In genomic region chr9:5453673-5454072, GRCh38 we compare ENCODE assay signal across 13 cellular contexts. TPM values are rescaled to one million over a fixed set of nuclear protein-coding genes. Genes with fewer than 3 reads are reported as not detected.
DNase-seq lines count a peak whose midpoint lies in the region; ATAC-seq and TF ChIP-seq lines count a peak whose summit lies in the region.
"Had no signal": no experiment of that assay in that cellular context is flagged by ENCODE, and none has a peak within 500 bp of the region (broad histone marks: within the 10 kb centered on the region; RNA-seq: fewer than 3 reads in every experiment).

No MANE protein-coding gene starts in this region.

- peaks cover 66% of the 10 kb centered on the region for H3K4me1 Mint-ChIP-seq in activated B cell treated with CpG ODN at 0.5 μM for 24 hours

- H3K36me3 ChIP-seq in A673 (ENCODE audit: insufficient read depth, low read length, poor library complexity, severe bottlenecking): no peaks in the 10 kb centered on the region

- intact Hi-C loops in activated B cell treated with CpG ODN at 0.5 μM for 24 hours (cut with micrococcal nuclease) (loop anchor here (5.0 kb wide), 4 partner anchors 39 to 264 kb away; partner anchors contain the start of gene PDCD1LG2), right cardiac atrium (cut with DNase I) (loop anchor here in 2 of 4 donors (5.0 to 10.0 kb wide), 3 partner anchors 49 to 139 kb away; no protein-coding TSS in a partner anchor), A673 (cut with micrococcal nuclease; ENCODE audit: unreplicated experiment) (no loop called here)

- H3K27ac ChIP-seq in right cardiac atrium (ENCODE audit: low read length) (no peak overlapping the region), A673 (ENCODE audit: low read depth, low read length, poor library complexity, severe bottlenecking) (no peak overlapping the region)
- H3K27ac ChIP-seq: body of pancreas had no signal

- WGBS in right cardiac atrium: 39% methylated on average over 2 of the region's 2 CpGs

- H3K27me3 ChIP-seq in right cardiac atrium (ENCODE audit: control insufficient read depth, insufficient read depth) (no peaks in the 10 kb centered on the region), A673 (replicated peaks; ENCODE audit: insufficient read depth, low read depth, low read length, poor library complexity) (no peaks in the 10 kb centered on the region)
- H3K27me3 ChIP-seq: body of pancreas, left lung had no signal

- BruUV-seq in A673 (replicated peaks; lab: Mats Ljungman, UMichigan): no TSS peak

- peak overlapping the region; percentile 61 for H3K27ac Mint-ChIP-seq in activated B cell treated with CpG ODN at 0.5 μM for 24 hours
- H3K27ac Mint-ChIP-seq: progenitor cell of endocrine pancreas had no signal

- peak overlapping the region; percentile 65 for H3K4me3 ChIP-seq in GM12865 (ENCODE audit: low read depth, low read length)
- no peak overlapping the region for H3K4me3 ChIP-seq in right cardiac atrium (ENCODE audit: low read length)
- no peak overlapping the region for H3K4me3 ChIP-seq in A673 (ENCODE audit: low read depth, low read length, poor library complexity, severe bottlenecking)
- H3K4me3 ChIP-seq: body of pancreas had no signal

- ATAC-seq in GM21529 (IDR thresholded peaks at IDR 0.05; ENCODE audit: unreplicated experiment) (peak; percentile 35), activated B cell treated with CpG ODN at 0.5 μM for 24 hours (ENCODE audit: low read depth) (no peak), right cardiac atrium (peak; percentile 32 to 33), GM21381 (IDR thresholded peaks at IDR 0.05; ENCODE audit: unreplicated experiment) (no peak)
- ATAC-seq: body of pancreas, left lung had no signal

- no peak for TF ChIP-seq CTCF in GM12865 (IDR thresholded peaks at IDR 0.05; ENCODE audit: insufficient read depth, low read depth, low read length, missing control alignments)
- no peak for TF ChIP-seq CTCF in activated B cell treated with CpG ODN at 0.5 μM for 24 hours (IDR thresholded peaks at IDR 0.05)
- no peak for TF ChIP-seq CTCF in A673 (conservative IDR thresholded peaks at IDR 0.05; ENCODE audit: low read depth, low read length)

- POLR2A ChIA-PET in activated B cell treated with CpG ODN at 0.5 μM for 24 hours (lab: Charles Lee) (interaction anchor here (1.0 kb wide), 1 partner anchor 16 kb away, joined by 3 read pairs; the partner anchor contains the start of gene PLGRKT), A673 (lab: Charles Lee; ENCODE audit: low non-redundant PET) (no interaction called here)

- CTCF ChIA-PET in activated B cell treated with CpG ODN at 0.5 μM for 24 hours (lab: Charles Lee): no interaction called here
- CTCF ChIA-PET in A673 (lab: Charles Lee): no interaction called here

- H3K4me3 Mint-ChIP-seq in activated B cell treated with CpG ODN at 0.5 μM for 24 hours: peak overlapping the region; percentile 46

- peaks cover 47% of the 10 kb centered on the region for H3K36me3 Mint-ChIP-seq in activated B cell treated with CpG ODN at 0.5 μM for 24 hours (ENCODE audit: low read depth)

- H3K9me3 ChIP-seq in right cardiac atrium (ENCODE audit: control insufficient read depth, low read length): no peaks in the 10 kb centered on the region
- H3K9me3 ChIP-seq in A673 (ENCODE audit: low read depth, low read length, poor library complexity, severe bottlenecking): no peaks in the 10 kb centered on the region
- H3K9me3 ChIP-seq: body of pancreas, left lung had no signal

- no peaks in the 10 kb centered on the region for H3K27me3 Mint-ChIP-seq in activated B cell treated with CpG ODN at 0.5 μM for 24 hours
- H3K27me3 Mint-ChIP-seq: progenitor cell of endocrine pancreas had no signal

- H3K4me1 ChIP-seq in right cardiac atrium (ENCODE audit: control insufficient read depth, insufficient read depth, low read length) (peaks cover 4% of the 10 kb centered on the region), A673 (ENCODE audit: insufficient read depth, low read length, poor library complexity, severe bottlenecking) (no peaks in the 10 kb centered on the region)

- no peaks in the 10 kb centered on the region for H3K9me3 Mint-ChIP-seq in activated B cell treated with CpG ODN at 0.5 μM for 24 hours

- DNase-seq in GM12865 (ENCODE audit: low read depth) (peak; percentile 69), activated B cell treated with CpG ODN at 0.5 μM for 24 hours (no peak), right cardiac atrium (peak in 2 of 3 donors; percentile 37 to 66), A673 (ENCODE audit: low spot score) (no peak), mesenteric fat pad (ENCODE audit: low spot score) (no peak)
- DNase-seq: activated CD4-positive, CD25-positive, alpha-beta regulatory T cell; body of pancreas; NCI-H187 had no signal

RNA-seq across cellular contexts. Expression of gene CD274, which starts 3.3 kb away (rescaled TPM):
- total RNA-seq in activated B cell treated with CpG ODN at 0.5 μM for 24 hours: 47.4 and 48.9 TPM in 2 replicates
- 10 to 100 TPM in 3 of 4 donors, 1 to 10 TPM in 1; 8.8 to 12.0 (median 10.9) TPM for total RNA-seq in right cardiac atrium
- polyA plus RNA-seq in right cardiac atrium: 4.9 TPM
- 0.33 and 0.62 TPM in 2 replicates for total RNA-seq in A673 (2021)
- 1.0 TPM for total RNA-seq in mesenteric fat pad

RNA-seq across cellular contexts. Expression of gene PLGRKT, which starts 15.9 kb away (rescaled TPM):
- total RNA-seq in activated B cell treated with CpG ODN at 0.5 μM for 24 hours (57.1 and 59.7 TPM in 2 replicates), right cardiac atrium (10 to 100 TPM; 31.5 to 40.3 (median 34.1) TPM), A673 (2021) (30.9 and 38.4 TPM in 2 replicates), mesenteric fat pad (19.5 TPM)
- polyA plus RNA-seq in right cardiac atrium: 44.5 TPM

RNA-seq across cellular contexts. Expression of gene PDCD1LG2, which starts 56.7 kb away (rescaled TPM):
- total RNA-seq in activated B cell treated with CpG ODN at 0.5 μM for 24 hours (2.1 and 2.8 TPM in 2 replicates), right cardiac atrium (1 to 10 TPM; 2.3 to 3.3 (median 2.5) TPM), A673 (2021) (0.37 and 0.47 TPM in 2 replicates), mesenteric fat pad (3.6 TPM)
- 1.8 TPM for polyA plus RNA-seq in right cardiac atrium
- total RNA-seq: OCI-LY7, progenitor cell of endocrine pancreas had no signal

Comparison
In these comparisons a context has a peak if more than half of its experiments do, and no peak if none do; other contexts are left out.
1. DNase-seq: peak in GM12865 (single experiment) and right cardiac atrium (2 of 3); none in activated B cell treated with CpG ODN at 0.5 μM for 24 hours (single experiment), A673 (single experiment) and mesenteric fat pad (single experiment).
2. ATAC-seq: peak in GM21529 (single experiment) and right cardiac atrium (2 of 2); none in activated B cell treated with CpG ODN at 0.5 μM for 24 hours (single experiment) and GM21381 (single experiment).